Comparison of ENCODE assay signal across 1 cellular context in the genomic region with DNA sequence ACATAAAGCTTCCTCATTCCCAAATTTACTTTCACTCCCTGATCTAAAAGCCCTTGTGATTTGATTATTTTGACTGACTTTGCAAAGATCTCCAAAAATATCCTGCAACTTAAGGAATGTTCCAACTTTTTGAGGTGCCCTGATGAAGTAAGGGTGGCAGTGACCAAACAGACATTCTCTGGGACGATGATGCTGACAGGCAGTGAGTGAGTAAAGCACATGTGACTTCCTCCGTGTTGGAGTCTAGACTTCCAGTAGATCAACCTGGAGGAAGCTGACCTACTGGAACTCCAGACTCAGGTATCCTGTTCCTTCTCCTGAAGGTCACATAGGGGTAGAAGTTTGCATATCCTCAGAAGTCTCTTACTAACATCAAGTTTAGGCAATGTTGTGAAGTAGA.
TF ChIP-seq lines count a peak whose summit lies in the region.

No MANE protein-coding gene starts in this region.

TF ChIP-seq in WTC11, 78 proteins besides CTCF, POLR2A, EP300 and RAD21 (continued from another document):
- TF ChIP-seq, protein P1, sequence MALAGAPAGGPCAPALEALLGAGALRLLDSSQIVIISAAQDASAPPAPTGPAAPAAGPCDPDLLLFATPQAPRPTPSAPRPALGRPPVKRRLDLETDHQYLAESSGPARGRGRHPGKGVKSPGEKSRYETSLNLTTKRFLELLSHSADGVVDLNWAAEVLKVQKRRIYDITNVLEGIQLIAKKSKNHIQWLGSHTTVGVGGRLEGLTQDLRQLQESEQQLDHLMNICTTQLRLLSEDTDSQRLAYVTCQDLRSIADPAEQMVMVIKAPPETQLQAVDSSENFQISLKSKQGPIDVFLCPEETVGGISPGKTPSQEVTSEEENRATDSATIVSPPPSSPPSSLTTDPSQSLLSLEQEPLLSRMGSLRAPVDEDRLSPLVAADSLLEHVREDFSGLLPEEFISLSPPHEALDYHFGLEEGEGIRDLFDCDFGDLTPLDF (CRISPR knock-in tag; IDR thresholded peaks at IDR 0.05) = no peak
- TF ChIP-seq SOX15 (CRISPR knock-in tag; IDR thresholded peaks at IDR 0.05) = no peak
- no peak for TF ChIP-seq NFYB (CRISPR knock-in tag; conservative IDR thresholded peaks at IDR 0.05; ENCODE audit: low read depth)
- no peak for TF ChIP-seq NR2C2 (CRISPR knock-in tag; IDR thresholded peaks at IDR 0.05)
- TF ChIP-seq, protein P2, sequence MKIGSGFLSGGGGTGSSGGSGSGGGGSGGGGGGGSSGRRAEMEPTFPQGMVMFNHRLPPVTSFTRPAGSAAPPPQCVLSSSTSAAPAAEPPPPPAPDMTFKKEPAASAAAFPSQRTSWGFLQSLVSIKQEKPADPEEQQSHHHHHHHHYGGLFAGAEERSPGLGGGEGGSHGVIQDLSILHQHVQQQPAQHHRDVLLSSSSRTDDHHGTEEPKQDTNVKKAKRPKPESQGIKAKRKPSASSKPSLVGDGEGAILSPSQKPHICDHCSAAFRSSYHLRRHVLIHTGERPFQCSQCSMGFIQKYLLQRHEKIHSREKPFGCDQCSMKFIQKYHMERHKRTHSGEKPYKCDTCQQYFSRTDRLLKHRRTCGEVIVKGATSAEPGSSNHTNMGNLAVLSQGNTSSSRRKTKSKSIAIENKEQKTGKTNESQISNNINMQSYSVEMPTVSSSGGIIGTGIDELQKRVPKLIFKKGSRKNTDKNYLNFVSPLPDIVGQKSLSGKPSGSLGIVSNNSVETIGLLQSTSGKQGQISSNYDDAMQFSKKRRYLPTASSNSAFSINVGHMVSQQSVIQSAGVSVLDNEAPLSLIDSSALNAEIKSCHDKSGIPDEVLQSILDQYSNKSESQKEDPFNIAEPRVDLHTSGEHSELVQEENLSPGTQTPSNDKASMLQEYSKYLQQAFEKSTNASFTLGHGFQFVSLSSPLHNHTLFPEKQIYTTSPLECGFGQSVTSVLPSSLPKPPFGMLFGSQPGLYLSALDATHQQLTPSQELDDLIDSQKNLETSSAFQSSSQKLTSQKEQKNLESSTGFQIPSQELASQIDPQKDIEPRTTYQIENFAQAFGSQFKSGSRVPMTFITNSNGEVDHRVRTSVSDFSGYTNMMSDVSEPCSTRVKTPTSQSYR (CRISPR knock-in tag; IDR thresholded peaks at IDR 0.05) = no peak
- TF ChIP-seq, protein P3, sequence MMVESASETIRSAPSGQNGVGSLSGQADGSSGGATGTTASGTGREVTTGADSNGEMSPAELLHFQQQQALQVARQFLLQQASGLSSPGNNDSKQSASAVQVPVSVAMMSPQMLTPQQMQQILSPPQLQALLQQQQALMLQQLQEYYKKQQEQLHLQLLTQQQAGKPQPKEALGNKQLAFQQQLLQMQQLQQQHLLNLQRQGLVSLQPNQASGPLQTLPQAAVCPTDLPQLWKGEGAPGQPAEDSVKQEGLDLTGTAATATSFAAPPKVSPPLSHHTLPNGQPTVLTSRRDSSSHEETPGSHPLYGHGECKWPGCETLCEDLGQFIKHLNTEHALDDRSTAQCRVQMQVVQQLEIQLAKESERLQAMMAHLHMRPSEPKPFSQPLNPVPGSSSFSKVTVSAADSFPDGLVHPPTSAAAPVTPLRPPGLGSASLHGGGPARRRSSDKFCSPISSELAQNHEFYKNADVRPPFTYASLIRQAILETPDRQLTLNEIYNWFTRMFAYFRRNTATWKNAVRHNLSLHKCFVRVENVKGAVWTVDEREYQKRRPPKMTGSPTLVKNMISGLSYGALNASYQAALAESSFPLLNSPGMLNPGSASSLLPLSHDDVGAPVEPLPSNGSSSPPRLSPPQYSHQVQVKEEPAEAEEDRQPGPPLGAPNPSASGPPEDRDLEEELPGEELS (CRISPR knock-in tag; IDR thresholded peaks at IDR 0.05) = no peak
- no peak for TF ChIP-seq JUN (CRISPR knock-in tag; IDR thresholded peaks at IDR 0.05)
